In the genomic region with DNA sequence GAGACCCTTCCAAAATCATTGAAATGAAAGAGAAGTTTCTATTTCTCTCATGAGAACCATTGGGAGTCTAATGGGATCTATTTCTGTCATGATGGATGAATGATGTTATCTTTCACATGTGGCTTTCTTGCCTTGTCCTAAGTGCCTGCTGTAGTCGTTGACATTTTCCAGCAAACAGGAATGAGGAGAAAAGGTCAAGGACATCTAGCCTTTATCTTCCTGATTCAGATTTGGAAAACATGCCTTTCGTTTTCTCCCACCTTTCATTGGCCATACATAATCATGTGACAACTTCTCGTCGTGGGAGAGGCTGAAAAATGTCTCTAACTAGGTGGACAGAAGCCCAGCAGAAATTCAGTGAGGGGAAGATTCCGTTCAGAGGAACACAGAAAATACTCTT, we compare ENCODE assay signal across 1 cellular context.
A peak's percentile ranks its signal among the peaks of the same experiment; 100 is the strongest.
TF ChIP-seq lines count a peak whose summit lies in the region.

No MANE protein-coding gene starts in this region.

TF ChIP-seq in WTC11, 78 proteins besides CTCF, POLR2A, EP300 and RAD21:
- TF ChIP-seq ZNF281 (CRISPR knock-in tag; IDR thresholded peaks at IDR 0.05) (no peak), OVOL2 (CRISPR knock-in tag; IDR thresholded peaks at IDR 0.05; ENCODE audit: borderline replicate concordance) (no peak), USF2 (CRISPR knock-in tag; IDR thresholded peaks at IDR 0.05) (peak; percentile 38; the same call in 1 of the 2 replicates)
